1 cellular context compared by ENCODE assay signal in the genomic region with DNA sequence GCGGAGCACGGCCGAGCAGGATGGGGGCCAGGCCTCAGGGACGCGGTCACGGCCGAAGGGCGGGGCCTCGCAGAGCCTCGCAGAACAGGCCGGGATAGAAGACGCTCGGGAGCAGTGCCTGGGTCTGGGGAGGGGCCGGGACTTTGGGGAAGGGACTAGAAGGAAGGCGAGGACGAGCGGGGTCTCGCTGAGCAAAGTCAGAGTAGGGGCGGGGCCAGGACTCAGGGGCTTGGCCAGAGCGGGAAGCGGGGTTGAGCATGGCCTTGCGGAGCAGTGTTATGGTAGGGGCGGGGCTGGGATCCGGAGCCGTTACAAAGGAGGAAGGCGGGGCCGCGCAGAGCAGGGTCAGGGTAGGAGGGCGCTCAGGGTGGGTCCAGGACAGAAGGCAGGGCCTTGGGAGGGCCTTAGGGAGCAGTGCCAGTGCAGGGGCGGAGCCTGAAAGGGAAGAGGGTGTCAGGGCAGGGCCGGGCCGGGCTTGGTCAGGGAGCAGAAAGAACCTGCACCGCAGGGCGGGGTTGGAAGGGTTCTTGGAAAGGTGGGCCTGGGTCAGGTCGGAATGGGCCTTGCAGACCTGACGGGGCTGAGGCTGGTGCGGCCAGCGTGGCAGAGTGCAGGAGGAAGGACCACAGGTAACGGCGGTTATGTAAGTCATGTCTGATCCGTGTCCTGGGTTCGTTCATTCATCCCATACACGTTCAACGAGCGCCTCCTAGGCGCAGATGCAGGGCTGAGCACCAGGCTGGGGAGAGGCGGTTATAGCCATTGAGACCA.
TF ChIP-seq lines count a peak whose summit lies in the region.

No MANE protein-coding gene starts in this region.

TF ChIP-seq in GM23338, 12 proteins besides CTCF, POLR2A, EP300 and RAD21 (continued from another document):
- TF ChIP-seq REST (IDR thresholded peaks at IDR 0.05; ENCODE audit: unreplicated experiment) (no peak), EZH2 (IDR thresholded peaks at IDR 0.05; ENCODE audit: low read depth, unreplicated experiment) (no peak), ZNF331 (CRISPR knock-in tag; IDR thresholded peaks at IDR 0.05; ENCODE audit: low read depth) (no peak), POLR2AphosphoS5 (IDR thresholded peaks at IDR 0.05; ENCODE audit: low read depth) (peak; percentile 56; the same call in 1 of the 2 replicates)
TF ChIP-seq in GM23338: peak in this region for 2.
